In the genomic region with DNA sequence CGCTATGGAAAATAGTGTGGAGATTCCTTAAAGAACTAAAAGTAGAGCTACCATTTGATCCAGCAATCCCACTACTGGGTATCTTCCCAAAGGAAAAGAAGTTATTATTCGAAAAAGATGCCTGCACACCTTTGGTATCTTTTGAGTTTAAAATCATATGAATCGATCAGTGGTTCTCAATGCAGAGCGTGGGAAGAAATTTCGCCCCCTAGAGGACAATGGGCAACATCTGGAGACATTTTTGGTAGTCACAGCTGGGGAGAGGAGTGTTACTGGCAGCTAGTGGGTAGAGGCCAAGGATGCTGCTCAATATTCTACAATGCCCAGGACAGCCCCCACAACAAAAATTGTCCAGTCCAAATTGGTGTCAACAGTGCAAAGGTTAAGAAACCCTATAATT, we compare ENCODE assay signal across 9 cellular contexts.
DNase-seq lines count a peak whose midpoint lies in the region; ATAC-seq and TF ChIP-seq lines count a peak whose summit lies in the region.
"Had no signal": no experiment of that assay in that cellular context is flagged by ENCODE, and none has a peak within 500 bp of the region (broad histone marks: within the 10 kb centered on the region; RNA-seq: fewer than 3 reads in every experiment).

No MANE protein-coding gene starts in this region.

- H2AK9ac ChIP-seq in IMR-90 (replicated peaks; ENCODE audit: low read depth, low read length, poor library complexity) = no peak overlapping the region

- dilution Hi-C loops in IMR-90 (cut with HindIII; ENCODE audit: low sequenced_read_pairs, unreplicated experiment) = no loop called here

- H3K79me1 ChIP-seq in IMR-90 (ENCODE audit: low read depth in 1 of 2, low read length in 2 of 2) = no peaks in the 10 kb centered on the region

- no peak overlapping the region for H4K8ac ChIP-seq in IMR-90 (ENCODE audit: low read depth in 2 of 2, low read length in 2 of 2)

- no peak overlapping the region for H3K4ac ChIP-seq in IMR-90 (ENCODE audit: low read depth, low read length)

- CTCF ChIA-PET in IMR-90 (lab: Yijun Ruan, JAX) = interaction anchor here (0.6 to 0.8 kb wide), 3 partner anchors 15 to 218 kb away, joined by 3 to 4 read pairs (median 3); no protein-coding TSS in a partner anchor

- no peak for DNase-seq in AG10803 (ENCODE audit: low read depth)
- DNase-seq in IMR-90 = no peak
- DNase-seq in chondrocyte (ENCODE audit: low spot score) = no peak
- DNase-seq in spleen = no peak
- DNase-seq in activated T-helper 1 cell treated with anti-CD3 and anti-CD28 coated beads, Interleukin-12 subunit alpha, Interleukin-12 subunit beta, Interleukin-2, Interleukin-4 antibody, amounts not matched to agents 30 ng/mL and 10 ng/mL and 1 ng/mL, durations not matched to agents 14 hours and 24 hours and 36 hours (ENCODE audit: low spot score) = no peak
- DNase-seq in left lung = no peak
- no peak for DNase-seq in NCI-H2029 treated with DMSO at 0.1 percent for 48 hours (lab: John Stamatoyannopoulos, UW)
- DNase-seq: NCI-H1092 treated with DMSO at 0.1 percent for 48 hours had no signal

- TF ChIP-seq CTCF in AG10803 (conservative IDR thresholded peaks at IDR 0.05; ENCODE audit: low read length) (peak; percentile 38), IMR-90 (conservative IDR thresholded peaks at IDR 0.05; ENCODE audit: low read depth, low read length) (peak; percentile 29; the same call in 1 of the 2 replicates), chondrocyte (IDR thresholded peaks at IDR 0.05) (peak; percentile 59), spleen (IDR thresholded peaks at IDR 0.05 in 8 of 11, conservative IDR thresholded peaks at IDR 0.05 in 3 of 11) (peak in 1 of 11 experiments; percentile 12), left lung (IDR thresholded peaks at IDR 0.05) (no peak)

- no peaks in the 10 kb centered on the region for H3K36me3 Mint-ChIP-seq in chondrocyte (ENCODE audit: low read depth)
- H3K36me3 Mint-ChIP-seq in activated T-helper 1 cell treated with anti-CD3 and anti-CD28 coated beads, Interleukin-12 subunit alpha, Interleukin-12 subunit beta, Interleukin-2, Interleukin-4 antibody, amounts not matched to agents 30 ng/mL and 10 ng/mL and 1 ng/mL, durations not matched to agents 14 hours and 24 hours and 36 hours (ENCODE audit: low read depth) = no peaks in the 10 kb centered on the region

- H3K27me3 ChIP-seq in IMR-90 (ENCODE audit: control insufficient read depth, insufficient read depth, low read length) (peaks cover 3% of the 10 kb centered on the region; the same call in 1 of the 2 replicates), spleen (replicated peaks in 1 of 7) (peaks cover 0 to 6% (median 0%) of the 10 kb centered on the region in 7 donors), left lung (no peaks in the 10 kb centered on the region)

- H3K4me3 Mint-ChIP-seq in chondrocyte (ENCODE audit: unreplicated experiment) = no peak overlapping the region
- no peak overlapping the region for H3K4me3 Mint-ChIP-seq in activated T-helper 1 cell treated with anti-CD3 and anti-CD28 coated beads, Interleukin-12 subunit alpha, Interleukin-12 subunit beta, Interleukin-2, Interleukin-4 antibody, amounts not matched to agents 30 ng/mL and 10 ng/mL and 1 ng/mL, durations not matched to agents 14 hours and 24 hours and 36 hours

- no peak overlapping the region for H2BK15ac ChIP-seq in IMR-90 (ENCODE audit: low read depth, low read length)

- no peak overlapping the region for H2BK120ac ChIP-seq in IMR-90 (ENCODE audit: low read depth, low read length)

- H3K9me3 ChIP-seq in IMR-90 (ENCODE audit: control insufficient read depth, insufficient read depth, low read length) (no peaks in the 10 kb centered on the region), spleen (no peaks in the 10 kb centered on the region), left lung (no peaks in the 10 kb centered on the region)

- no peak overlapping the region for H2AK5ac ChIP-seq in IMR-90 (ENCODE audit: low read depth, low read length)

- H4K91ac ChIP-seq in IMR-90 (ENCODE audit: insufficient read depth, low read depth, low read length) = no peak overlapping the region

- no peak overlapping the region for H2AFZ ChIP-seq in IMR-90 (replicated peaks; ENCODE audit: low read length, poor library complexity)

- BruUV-seq in IMR-90 (replicated peaks; lab: Mats Ljungman, UMichigan) = no TSS peak

- TF ChIP-seq RAD21 in IMR-90 (IDR thresholded peaks at IDR 0.05; ENCODE audit: low read length) = peak; percentile 23; the same call in 1 of the 2 replicates

- no CpG with 5 or more reads among the region's 5 CpGs for WGBS in IMR-90 (ENCODE audit: extremely low coverage in 2 of 2, insufficient read length in 1 of 2), 2 experiments
- WGBS in spleen, 5 donors = 72 to 84% (median 79%) methylated on average over 5 of the region's 5 CpGs

- ATAC-seq in GM18508 (IDR thresholded peaks at IDR 0.05; ENCODE audit: insufficient read depth, unreplicated experiment) (peak; percentile 50), IMR-90 (ENCODE audit: low read depth) (no peak), left lung (no peak)

- no peak overlapping the region for H4K5ac ChIP-seq in IMR-90 (ENCODE audit: low read depth, low read length)

- H3K27ac Mint-ChIP-seq in chondrocyte (ENCODE audit: unreplicated experiment) = no peak overlapping the region
- no peak overlapping the region for H3K27ac Mint-ChIP-seq in activated T-helper 1 cell treated with anti-CD3 and anti-CD28 coated beads, Interleukin-12 subunit alpha, Interleukin-12 subunit beta, Interleukin-2, Interleukin-4 antibody, amounts not matched to agents 30 ng/mL and 10 ng/mL and 1 ng/mL, durations not matched to agents 14 hours and 24 hours and 36 hours

- in situ Hi-C loops in IMR-90 (cut with MboI; ENCODE audit: low sequenced_read_pairs) = no loop called here

- no peaks in the 10 kb centered on the region for H3K4me1 ChIP-seq in IMR-90 (ENCODE audit: control insufficient read depth, insufficient read depth, low read length)
- H3K4me1 ChIP-seq in spleen = no peaks in the 10 kb centered on the region
- H3K4me1 ChIP-seq in left lung = no peaks in the 10 kb centered on the region

- no peak overlapping the region for H3K23ac ChIP-seq in IMR-90 (ENCODE audit: low read depth, low read length)

- no peak overlapping the region for H3K18ac ChIP-seq in IMR-90 (ENCODE audit: low read depth, low read length)

- H3K4me1 Mint-ChIP-seq in chondrocyte (ENCODE audit: low read depth) = no peaks in the 10 kb centered on the region
- H3K4me1 Mint-ChIP-seq in activated T-helper 1 cell treated with anti-CD3 and anti-CD28 coated beads, Interleukin-12 subunit alpha, Interleukin-12 subunit beta, Interleukin-2, Interleukin-4 antibody, amounts not matched to agents 30 ng/mL and 10 ng/mL and 1 ng/mL, durations not matched to agents 14 hours and 24 hours and 36 hours (ENCODE audit: low read depth) = no peaks in the 10 kb centered on the region

- H3K14ac ChIP-seq in IMR-90 (replicated peaks; ENCODE audit: low read depth, low read length) = no peak overlapping the region

- no peak overlapping the region for H2BK5ac ChIP-seq in IMR-90 (ENCODE audit: low read depth, low read length, poor library complexity, severe bottlenecking)

- no peak overlapping the region for H3K56ac ChIP-seq in IMR-90 (ENCODE audit: extremely low read depth, insufficient read depth, low read length)

- H3K9ac ChIP-seq in IMR-90 (ENCODE audit: low read depth, low read length) = no peak overlapping the region

- H4K20me1 ChIP-seq in IMR-90 (ENCODE audit: insufficient read depth, low read length) = no peaks in the 10 kb centered on the region

- no peaks in the 10 kb centered on the region for H3K9me1 ChIP-seq in IMR-90 (ENCODE audit: insufficient read depth, low read length)

- H3K9me3 Mint-ChIP-seq in chondrocyte (ENCODE audit: low read depth) = no peaks in the 10 kb centered on the region
- H3K9me3 Mint-ChIP-seq in activated T-helper 1 cell treated with anti-CD3 and anti-CD28 coated beads, Interleukin-12 subunit alpha, Interleukin-12 subunit beta, Interleukin-2, Interleukin-4 antibody, amounts not matched to agents 30 ng/mL and 10 ng/mL and 1 ng/mL, durations not matched to agents 14 hours and 24 hours and 36 hours = peaks cover 3% of the 10 kb centered on the region

- no peak overlapping the region for H3K4me3 ChIP-seq in AG10803 (ENCODE audit: low read length)
- no peak overlapping the region for H3K4me3 ChIP-seq in IMR-90 (ENCODE audit: insufficient read depth, low read depth, low read length)
- no peak overlapping the region for H3K4me3 ChIP-seq in spleen
- H3K4me3 ChIP-seq in left lung = no peak overlapping the region

- no peak for TF ChIP-seq POLR2A in IMR-90 (IDR thresholded peaks at IDR 0.05; ENCODE audit: low read depth, low read length)
- TF ChIP-seq POLR2A in spleen (IDR thresholded peaks at IDR 0.05) = no peak

- intact Hi-C loops in IMR-90 (cut with micrococcal nuclease) (no loop called here), spleen (cut with DNase I; ENCODE audit: low total_unique reads) (no loop called here), left lung (cut with DNase I) (no loop called here)
- intact Hi-C loops in activated T-helper 1 cell treated with anti-CD3 and anti-CD28 coated beads, Interleukin-12 subunit alpha, Interleukin-12 subunit beta, Interleukin-2, Interleukin-4 antibody, amounts not matched to agents 30 ng/mL and 10 ng/mL and 1 ng/mL, durations not matched to agents 14 hours and 24 hours and 36 hours (cut with micrococcal nuclease) = no loop called here

- H3K36me3 ChIP-seq in IMR-90 (ENCODE audit: control insufficient read depth, insufficient read depth, low read length) (no peaks in the 10 kb centered on the region), spleen (no peaks in the 10 kb centered on the region), left lung (no peaks in the 10 kb centered on the region)

- no peak overlapping the region for H3K4me2 ChIP-seq in IMR-90 (ENCODE audit: low read depth, low read length)

- POLR2A ChIA-PET in IMR-90 (lab: Charles Lee; ENCODE audit: unreplicated experiment) = no interaction called here

- peaks cover 11% of the 10 kb centered on the region for H3K27me3 Mint-ChIP-seq in chondrocyte (ENCODE audit: low read depth)
- H3K27me3 Mint-ChIP-seq in activated T-helper 1 cell treated with anti-CD3 and anti-CD28 coated beads, Interleukin-12 subunit alpha, Interleukin-12 subunit beta, Interleukin-2, Interleukin-4 antibody, amounts not matched to agents 30 ng/mL and 10 ng/mL and 1 ng/mL, durations not matched to agents 14 hours and 24 hours and 36 hours (ENCODE audit: insufficient read depth) = peaks cover 8% of the 10 kb centered on the region

- H2BK20ac ChIP-seq in IMR-90 (ENCODE audit: low read depth, low read length) = no peak overlapping the region

- H3K27ac ChIP-seq in IMR-90 (ENCODE audit: insufficient read depth, low read length) = no peak overlapping the region
- H3K27ac ChIP-seq in spleen = no peak overlapping the region
- H3K27ac ChIP-seq in left lung = no peak overlapping the region

TF ChIP-seq in IMR-90, 13 proteins besides CTCF, POLR2A, EP300 and RAD21 (continues in another document):
- no peak for TF ChIP-seq RFX5 (IDR thresholded peaks at IDR 0.05; ENCODE audit: low read depth, low read length)
- no peak for TF ChIP-seq RCOR1 (IDR thresholded peaks at IDR 0.05; ENCODE audit: insufficient replicate concordance, low read length)
- no peak for TF ChIP-seq BHLHE40 (IDR thresholded peaks at IDR 0.05; ENCODE audit: low read depth, low read length)
- TF ChIP-seq MAZ (IDR thresholded peaks at IDR 0.05; ENCODE audit: borderline replicate concordance, low read depth, low read length) = no peak
- TF ChIP-seq NFE2L2 (IDR thresholded peaks at IDR 0.05; ENCODE audit: low read depth, low read length) = no peak

Comparison
In these comparisons a context has a peak if more than half of its experiments do, and no peak if none do; other contexts are left out.
1. CTCF ChIP-seq: peak in AG10803 (single experiment), IMR-90 (single experiment) and chondrocyte (single experiment); none in left lung (0 of 2).